In the genomic region with DNA sequence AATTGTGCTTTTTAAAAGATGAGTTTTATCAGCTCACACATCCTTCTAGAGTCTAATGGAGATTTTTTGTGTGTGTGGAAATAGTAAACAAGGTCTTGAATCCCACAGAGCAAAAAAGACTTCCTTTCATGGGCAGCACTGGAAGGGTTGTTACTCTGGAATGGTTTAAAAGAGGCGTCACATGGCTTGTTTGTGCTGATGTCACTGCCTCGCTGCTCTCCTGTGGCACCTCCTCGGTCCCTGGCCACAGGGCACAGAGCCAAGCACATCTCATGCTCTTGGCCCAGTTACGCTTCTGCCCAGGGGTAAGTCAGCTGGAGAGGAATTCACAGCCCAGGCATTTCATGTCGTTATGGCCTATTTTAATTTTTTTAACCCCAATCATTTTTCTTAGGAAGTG, we compare ENCODE assay signal across 10 cellular contexts. TPM values are rescaled to one million over a fixed set of nuclear protein-coding genes. Genes with fewer than 3 reads are reported as not detected.
A peak's percentile ranks its signal among the peaks of the same experiment; 100 is the strongest.
DNase-seq lines count a peak whose midpoint lies in the region; ATAC-seq lines count a peak whose summit lies in the region.
"Had no signal": no experiment of that assay in that cellular context is flagged by ENCODE, and none has a peak within 500 bp of the region (broad histone marks: within the 10 kb centered on the region; RNA-seq: fewer than 3 reads in every experiment).

No MANE protein-coding gene starts in this region.

- H3K36me3 Mint-ChIP-seq in activated naive CD4-positive, alpha-beta T cell treated with anti-CD3 and anti-CD28 coated beads, Interleukin-2, amount 50 U/mL, for 72 hours = peaks cover 10 to 27% of the 10 kb centered on the region in 2 donors
- H3K36me3 Mint-ChIP-seq in T-helper 17 cell (ENCODE audit: low read depth) = peaks cover 4% of the 10 kb centered on the region

- peaks cover 29 to 40% of the 10 kb centered on the region in 2 donors for H3K36me3 ChIP-seq in mucosa of rectum (ENCODE audit: control insufficient read depth in 2 of 2, insufficient read depth in 2 of 2, low read length in 2 of 2)

- no peaks in the 10 kb centered on the region for H3K9me3 Mint-ChIP-seq in activated naive CD4-positive, alpha-beta T cell treated with anti-CD3 and anti-CD28 coated beads, Interleukin-2, amount 50 U/mL, for 72 hours
- H3K9me3 Mint-ChIP-seq: CD8-positive, alpha-beta T cell had no signal

- no peaks in the 10 kb centered on the region for H3K4me1 Mint-ChIP-seq in T-helper 17 cell

- H3K9me3 ChIP-seq in mucosa of rectum (ENCODE audit: control insufficient read depth in 2 of 2, low read length in 2 of 2) (no peaks in the 10 kb centered on the region), T-helper 17 cell (ENCODE audit: control insufficient read depth, low read length, poor library complexity, severe bottlenecking) (no peaks in the 10 kb centered on the region)

- DNase-seq in A172 (ENCODE audit: low spot score) (peak; percentile 70), NCI-H1092 (lab: John Stamatoyannopoulos, UW) (peak; percentile 14), epidermal melanocyte (ENCODE audit: insufficient read length, low spot score) (peak; percentile 85), NCI-H187 (lab: John Stamatoyannopoulos, UW) (no peak), NCI-H510A treated with DMSO at 0.1 percent for 48 hours (lab: John Stamatoyannopoulos, UW) (no peak), T-helper 17 cell (no peak)
- DNase-seq in activated naive CD4-positive, alpha-beta T cell treated with anti-CD3 and anti-CD28 coated beads, Interleukin-2, amount 50 U/mL, for 72 hours (ENCODE audit: low spot score in 2 of 2) = no peak
- DNase-seq: CD8-positive, alpha-beta T cell had no signal

- no peak overlapping the region for H3K4me3 ChIP-seq in mucosa of rectum (ENCODE audit: low read length in 2 of 2)

- peaks cover 2 to 3% of the 10 kb centered on the region in 2 donors for H3K4me1 ChIP-seq in mucosa of rectum (ENCODE audit: control insufficient read depth in 2 of 2, insufficient read depth in 2 of 2, low read length in 2 of 2)

- peak overlapping the region; percentile 7 to 57 for H3K27ac ChIP-seq in mucosa of rectum (ENCODE audit: low read depth in 2 of 2, low read length in 2 of 2)

- no peak for ATAC-seq in activated naive CD4-positive, alpha-beta T cell treated with anti-CD3 and anti-CD28 coated beads, Interleukin-2, amount 50 U/mL, for 72 hours
- ATAC-seq in T-helper 17 cell = no peak
- ATAC-seq: CD8-positive, alpha-beta T cell had no signal

- no peak overlapping the region for H3K27ac Mint-ChIP-seq in activated naive CD4-positive, alpha-beta T cell treated with anti-CD3 and anti-CD28 coated beads, Interleukin-2, amount 50 U/mL, for 72 hours
- H3K27ac Mint-ChIP-seq in T-helper 17 cell = no peak overlapping the region
- H3K27ac Mint-ChIP-seq: CD8-positive, alpha-beta T cell had no signal

- H3K27me3 ChIP-seq in mucosa of rectum (ENCODE audit: control insufficient read depth in 2 of 2, insufficient read depth in 2 of 2, low read length in 2 of 2) = no peaks in the 10 kb centered on the region

- no peak overlapping the region for H3K4me3 Mint-ChIP-seq in T-helper 17 cell
- H3K4me3 Mint-ChIP-seq: CD8-positive, alpha-beta T cell had no signal

- H3K27me3 Mint-ChIP-seq in T-helper 17 cell = no peaks in the 10 kb centered on the region

- H3K9ac ChIP-seq in mucosa of rectum (ENCODE audit: low read depth in 1 of 2, low read length in 2 of 2) = no peak overlapping the region

RNA-seq across cellular contexts. Expression of a gene that starts 53.2 kb away (rescaled TPM):
- total RNA-seq in A172 (2014; rRNA removed; shearing (Covaris generic)) = not detected in 2 replicates
- not detected for total RNA-seq in activated naive CD4-positive, alpha-beta T cell treated with anti-CD3 and anti-CD28 coated beads, Interleukin-2, amount 50 U/mL, for 72 hours
- total RNA-seq in T-helper 17 cell = not detected
- total RNA-seq: CD8-positive, alpha-beta T cell; NCI-H460 had no signal

Comparison
In these comparisons a context has a peak if more than half of its experiments do, and no peak if none do; other contexts are left out.
1. DNase-seq: peak in A172 (single experiment), NCI-H1092 (single experiment) and epidermal melanocyte (single experiment); none in NCI-H187 (0 of 2), NCI-H510A treated with DMSO at 0.1 percent for 48 hours (single experiment), activated naive CD4-positive, alpha-beta T cell treated with anti-CD3 and anti-CD28 coated beads, Interleukin-2, amount 50 U/mL, for 72 hours (0 of 2) and T-helper 17 cell (0 of 3).